In the genomic region with DNA sequence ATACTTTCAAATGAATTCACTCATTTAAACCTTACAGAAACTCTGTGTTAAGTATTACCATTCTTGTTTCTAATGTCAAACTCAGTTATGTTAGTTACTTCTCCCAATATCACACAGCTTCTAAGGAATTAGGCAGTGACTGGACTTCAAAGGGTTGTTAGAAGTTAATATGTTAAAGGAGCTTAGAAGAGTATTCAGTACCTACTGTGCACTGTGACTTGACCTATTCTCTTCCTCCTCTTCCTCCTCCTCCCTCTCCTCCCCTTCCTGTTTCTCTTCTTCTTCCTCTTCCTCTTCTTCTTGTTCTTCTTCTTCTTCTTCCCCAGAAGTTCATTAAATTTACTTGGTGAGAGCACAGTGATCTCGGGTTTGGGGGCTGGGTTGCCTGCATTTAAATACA, we compare ENCODE assay signal across 39 cellular contexts.
"Had no signal": no experiment of that assay in that cellular context is flagged by ENCODE, and none has a peak within 500 bp of the region (broad histone marks: within the 10 kb centered on the region; RNA-seq: fewer than 3 reads in every experiment).

No MANE protein-coding gene starts in this region.

- H3K4me3 ChIP-seq: adrenal gland, ascending aorta, body of pancreas, breast epithelium, cardiac muscle cell had no signal

- H3K36me3 Mint-ChIP-seq: activated naive CD4-positive, alpha-beta T cell treated with anti-CD3 and anti-CD28 coated beads, Interleukin-2, amount 10 ng/mL, durations not matched to agents 7 days and 5 days; activated naive CD4-positive, alpha-beta T cell treated with anti-CD3 and anti-CD28 coated beads, Interleukin-2, amount 50 U/mL, for 24 hours; activated naive CD4-positive, alpha-beta T cell treated with anti-CD3 and anti-CD28 coated beads, Interleukin-2, amount 50 U/mL, for 72 hours; activated naive CD8-positive, alpha-beta T cell; activated naive CD8-positive, alpha-beta T cell treated with anti-CD3 and anti-CD28 coated beads for 36 hours; activated naive CD8-positive, alpha-beta T cell treated with anti-CD3 and anti-CD28 coated beads, Interleukin-2, amount 10 ng/mL, durations not matched to agents 7 days and 5 days; brain had no signal

- H3K4me1 Mint-ChIP-seq: activated naive CD4-positive, alpha-beta T cell treated with anti-CD3 and anti-CD28 coated beads, Interleukin-2, amount 10 ng/mL, durations not matched to agents 7 days and 5 days; activated naive CD4-positive, alpha-beta T cell treated with anti-CD3 and anti-CD28 coated beads, Interleukin-2, amount 50 U/mL, for 24 hours; activated naive CD8-positive, alpha-beta T cell treated with anti-CD3 and anti-CD28 coated beads for 36 hours; activated naive CD8-positive, alpha-beta T cell treated with anti-CD3 and anti-CD28 coated beads, Interleukin-2, amount 10 ng/mL, durations not matched to agents 7 days and 5 days; activated naive CD8-positive, alpha-beta T cell treated with anti-CD3 and anti-CD28 coated beads, Interleukin-2, amount 50 U/mL, for 24 hours; activated T-helper 17 cell treated with anti-CD3 and anti-CD28 coated beads, Interleukin-2, amount 50 U/mL, for 72 hours; central memory CD8-positive, alpha-beta T cell had no signal

- H3K4me3 Mint-ChIP-seq: activated naive CD4-positive, alpha-beta T cell treated with anti-CD3 and anti-CD28 coated beads for 36 hours; activated naive CD4-positive, alpha-beta T cell treated with anti-CD3 and anti-CD28 coated beads, Interleukin-2, amount 10 ng/mL, durations not matched to agents 7 days and 5 days; activated naive CD4-positive, alpha-beta T cell treated with anti-CD3 and anti-CD28 coated beads, Interleukin-2, amount 50 U/mL, for 24 hours; activated naive CD8-positive, alpha-beta T cell; activated naive CD8-positive, alpha-beta T cell treated with anti-CD3 and anti-CD28 coated beads for 36 hours; activated naive CD8-positive, alpha-beta T cell treated with anti-CD3 and anti-CD28 coated beads, Interleukin-2, amount 10 ng/mL, durations not matched to agents 7 days and 5 days; activated naive CD8-positive, alpha-beta T cell treated with anti-CD3 and anti-CD28 coated beads, Interleukin-2, amount 50 U/mL, for 24 hours; activated T-cell treated with anti-CD3 and anti-CD28 coated beads, Interleukin-2, amount 50 U/mL, for 24 hours; activated T-cell treated with anti-CD3 and anti-CD28 coated beads, Interleukin-2, amount 50 U/mL, for 4 hours; activated T-cell treated with anti-CD3 and anti-CD28 coated beads, Interleukin-2, amount 50 U/mL, for 72 hours; activated T-helper 1 cell treated with anti-CD3 and anti-CD28 coated beads, Interleukin-12 subunit alpha, Interleukin-12 subunit beta, Interleukin-2, Interleukin-4 antibody, amounts not matched to agents 30 ng/mL and 10 ng/mL and 1 ng/mL, durations not matched to agents 14 hours and 24 hours and 36 hours; activated T-helper 17 cell treated with anti-CD3 and anti-CD28 coated beads, Interleukin-2, amount 50 U/mL, for 72 hours; brain; central memory CD8-positive, alpha-beta T cell had no signal

- H3K9me3 Mint-ChIP-seq: activated naive CD4-positive, alpha-beta T cell treated with anti-CD3 and anti-CD28 coated beads for 36 hours; activated T-cell treated with anti-CD3 and anti-CD28 coated beads, Interleukin-2, amount 50 U/mL, for 4 hours; activated T-helper 1 cell treated with anti-CD3 and anti-CD28 coated beads, Interleukin-12 subunit alpha, Interleukin-12 subunit beta, Interleukin-2, Interleukin-4 antibody, amounts not matched to agents 30 ng/mL and 10 ng/mL and 1 ng/mL, durations not matched to agents 14 hours and 24 hours and 36 hours; activated T-helper 2 cell treated with anti-CD3 and anti-CD28 coated beads, Interferon-gamma antibody, Interleukin-2, Interleukin-4, amounts not matched to agents 10 μg/mL and 5 μg/mL and 100 μg/mL, durations not matched to agents 14 hours and 24 hours and 36 hours had no signal

- DNase-seq: activated effector memory CD4-positive, alpha-beta T cell treated with anti-CD3 and anti-CD28 coated beads, Interleukin-2, amount 50 U/mL, for 16 hours; activated effector memory CD4-positive, alpha-beta T cell treated with Interleukin-2 at 50 U/mL for 16 hours; activated gamma-delta T cell treated with Interleukin-2 at 50 U/mL for 16 hours; activated naive CD4-positive, alpha-beta T cell; activated naive CD4-positive, alpha-beta T cell treated with anti-CD3 and anti-CD28 coated beads for 36 hours; activated naive CD4-positive, alpha-beta T cell treated with anti-CD3 and anti-CD28 coated beads, Interleukin-2, amount 10 ng/mL, durations not matched to agents 7 days and 5 days; activated naive CD4-positive, alpha-beta T cell treated with anti-CD3 and anti-CD28 coated beads, Interleukin-2, amount 50 U/mL, for 16 hours; activated naive CD4-positive, alpha-beta T cell treated with Interleukin-2 at 50 U/mL for 16 hours; activated naive CD8-positive, alpha-beta T cell treated with anti-CD3 and anti-CD28 coated beads for 36 hours; activated naive CD8-positive, alpha-beta T cell treated with anti-CD3 and anti-CD28 coated beads, Interleukin-2, amount 10 ng/mL, durations not matched to agents 7 days and 5 days; activated naive CD8-positive, alpha-beta T cell treated with anti-CD3 and anti-CD28 coated beads, Interleukin-2, amount 50 U/mL, for 24 hours; activated T-cell treated with anti-CD3 and anti-CD28 coated beads, Interleukin-2, amount 50 U/mL, for 1 hour; activated T-cell treated with anti-CD3 and anti-CD28 coated beads, Interleukin-2, amount 50 U/mL, for 24 hours; activated T-cell treated with anti-CD3 and anti-CD28 coated beads, Interleukin-2, amount 50 U/mL, for 4 hours; activated T-cell treated with anti-CD3 and anti-CD28 coated beads, Interleukin-2, amount 50 U/mL, for 48 hours; activated T-cell treated with anti-CD3 and anti-CD28 coated beads, Interleukin-2, amount 50 U/mL, for 72 hours; adrenal gland; amniotic stem cell; amygdala; anterior cingulate cortex; aorta; body of pancreas; brain microvascular endothelial cell; caudate nucleus; central memory CD4-positive, alpha-beta T cell; cerebellar nuclear complex had no signal

- H3K4me1 ChIP-seq: adrenal gland, ascending aorta, body of pancreas, breast epithelium had no signal

- H3K27me3 Mint-ChIP-seq: activated naive CD4-positive, alpha-beta T cell treated with anti-CD3 and anti-CD28 coated beads, Interleukin-2, amount 10 ng/mL, durations not matched to agents 7 days and 5 days; activated naive CD4-positive, alpha-beta T cell treated with anti-CD3 and anti-CD28 coated beads, Interleukin-2, amount 50 U/mL, for 24 hours; activated naive CD8-positive, alpha-beta T cell treated with anti-CD3 and anti-CD28 coated beads for 36 hours; activated naive CD8-positive, alpha-beta T cell treated with anti-CD3 and anti-CD28 coated beads, Interleukin-2, amount 10 ng/mL, durations not matched to agents 7 days and 5 days; activated T-cell treated with anti-CD3 and anti-CD28 coated beads, Interleukin-2, amount 50 U/mL, for 24 hours; activated T-helper 17 cell treated with anti-CD3 and anti-CD28 coated beads, Interleukin-2, amount 50 U/mL, for 72 hours; brain; central memory CD8-positive, alpha-beta T cell had no signal

- ATAC-seq: activated naive CD4-positive, alpha-beta T cell treated with anti-CD3 and anti-CD28 coated beads, Interleukin-2, amount 50 U/mL, for 72 hours; activated naive CD8-positive, alpha-beta T cell treated with anti-CD3 and anti-CD28 coated beads, Interleukin-2, amount 50 U/mL, for 24 hours; activated T-cell treated with anti-CD3 and anti-CD28 coated beads, Interleukin-2, amount 50 U/mL, for 4 hours; activated T-cell treated with anti-CD3 and anti-CD28 coated beads, Interleukin-2, amount 50 U/mL, for 72 hours; activated T-helper 17 cell treated with anti-CD3 and anti-CD28 coated beads, Interleukin-2, amount 50 U/mL, for 72 hours; body of pancreas had no signal

- H3K36me3 ChIP-seq: adrenal gland, ascending aorta, brain microvascular endothelial cell, breast epithelium, cardiac muscle cell had no signal

- H3K27ac Mint-ChIP-seq: activated naive CD4-positive, alpha-beta T cell treated with anti-CD3 and anti-CD28 coated beads for 36 hours; activated naive CD4-positive, alpha-beta T cell treated with anti-CD3 and anti-CD28 coated beads, Interleukin-2, amount 10 ng/mL, durations not matched to agents 7 days and 5 days; activated naive CD4-positive, alpha-beta T cell treated with anti-CD3 and anti-CD28 coated beads, Interleukin-2, amount 50 U/mL, for 24 hours; activated naive CD4-positive, alpha-beta T cell treated with anti-CD3 and anti-CD28 coated beads, Interleukin-2, amount 50 U/mL, for 72 hours; activated naive CD8-positive, alpha-beta T cell; activated naive CD8-positive, alpha-beta T cell treated with anti-CD3 and anti-CD28 coated beads for 36 hours; activated naive CD8-positive, alpha-beta T cell treated with anti-CD3 and anti-CD28 coated beads, Interleukin-2, amount 10 ng/mL, durations not matched to agents 7 days and 5 days; activated naive CD8-positive, alpha-beta T cell treated with anti-CD3 and anti-CD28 coated beads, Interleukin-2, amount 50 U/mL, for 24 hours; activated T-cell treated with anti-CD3 and anti-CD28 coated beads, Interleukin-2, amount 50 U/mL, for 24 hours; activated T-cell treated with anti-CD3 and anti-CD28 coated beads, Interleukin-2, amount 50 U/mL, for 72 hours; activated T-helper 1 cell treated with anti-CD3 and anti-CD28 coated beads, Interleukin-12 subunit alpha, Interleukin-12 subunit beta, Interleukin-2, Interleukin-4 antibody, amounts not matched to agents 30 ng/mL and 10 ng/mL and 1 ng/mL, durations not matched to agents 14 hours and 24 hours and 36 hours; activated T-helper 17 cell treated with anti-CD3 and anti-CD28 coated beads, Interleukin-2, amount 50 U/mL, for 72 hours; activated T-helper 2 cell treated with anti-CD3 and anti-CD28 coated beads, Interferon-gamma antibody, Interleukin-2, Interleukin-4, amounts not matched to agents 10 μg/mL and 5 μg/mL and 100 μg/mL, durations not matched to agents 14 hours and 24 hours and 36 hours; brain had no signal

- H3K27me3 ChIP-seq: adrenal gland, ascending aorta, body of pancreas, brain microvascular endothelial cell, breast epithelium, cardiac muscle cell had no signal

- H3K9me3 ChIP-seq: adrenal gland, ascending aorta, body of pancreas, breast epithelium had no signal

- H3K27ac ChIP-seq: adrenal gland, ascending aorta, body of pancreas, brain microvascular endothelial cell, breast epithelium, cardiac muscle cell had no signal

- FAIRE-seq: astrocyte, bronchial epithelial cell had no signal
